ENCODE assay signal across 8 cellular contexts in the genomic region with DNA sequence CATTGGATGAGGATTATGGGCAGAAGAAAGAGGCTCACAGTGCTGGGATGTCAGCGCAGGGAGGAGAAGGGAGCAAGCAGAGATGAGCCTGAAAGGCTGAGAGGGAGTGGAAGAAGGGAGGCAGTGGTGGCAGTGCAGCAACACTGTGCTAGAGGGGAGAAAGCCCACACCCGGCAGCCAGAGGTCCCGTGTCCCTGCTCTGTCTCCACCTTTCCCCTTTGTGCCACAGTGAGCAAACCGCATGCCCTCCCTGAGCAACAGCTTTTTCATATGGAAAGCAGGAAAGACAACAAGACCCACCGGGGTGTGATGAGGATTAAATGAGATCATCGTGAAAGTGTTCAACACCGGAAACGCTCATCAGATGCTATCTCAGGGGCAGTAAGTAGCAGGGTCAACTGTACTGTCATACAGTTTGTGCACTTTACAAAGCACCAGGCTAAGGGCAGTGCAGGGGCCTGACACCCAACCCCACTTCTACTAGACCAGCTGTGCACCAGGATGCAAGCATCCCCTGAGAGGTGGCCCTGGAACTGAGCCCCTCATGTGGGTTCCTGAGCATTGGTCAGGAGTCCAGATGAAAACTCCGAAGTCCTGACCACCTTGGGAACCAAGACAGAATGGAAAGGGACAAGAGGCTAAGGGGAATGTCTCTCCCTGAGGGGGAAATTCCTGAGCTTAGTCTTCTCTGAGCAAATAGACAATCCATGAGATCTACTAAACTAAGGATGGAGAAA. TPM values are rescaled to one million over a fixed set of nuclear protein-coding genes. Genes with fewer than 3 reads are reported as not detected.
DNase-seq lines count a peak whose midpoint lies in the region; ATAC-seq and TF ChIP-seq lines count a peak whose summit lies in the region.

No MANE protein-coding gene starts in this region.

- TF ChIP-seq CTCF in glutamatergic neuron (IDR thresholded peaks at IDR 0.05; ENCODE audit: partially characterized antibody, unreplicated experiment) (no peak), RWPE1 (conservative IDR thresholded peaks at IDR 0.05; ENCODE audit: low read depth) (no peak)

- peaks cover 37% of the 10 kb centered on the region for H3K27me3 Mint-ChIP-seq in activated naive CD4-positive, alpha-beta T cell treated with anti-CD3 and anti-CD28 coated beads, Interleukin-2, amount 10 ng/mL, durations not matched to agents 7 days and 5 days
- H3K27me3 Mint-ChIP-seq in glutamatergic neuron (ENCODE audit: unreplicated experiment), result peaks cover 34% of the 10 kb centered on the region

- no peak overlapping the region for H3K4me3 Mint-ChIP-seq in activated naive CD4-positive, alpha-beta T cell treated with anti-CD3 and anti-CD28 coated beads, Interleukin-2, amount 10 ng/mL, durations not matched to agents 7 days and 5 days
- H3K4me3 Mint-ChIP-seq in glutamatergic neuron (ENCODE audit: unreplicated experiment), result peak overlapping the region; percentile 96

- H3K4me3 ChIP-seq in SJCRH30, result peak overlapping the region; percentile 17
- H3K4me3 ChIP-seq in skeletal muscle tissue (ENCODE audit: low read length in 3 of 3), result peak overlapping the region in 2 of 3 donors; percentile 31 to 52

- CTCF ChIA-PET in activated naive CD4-positive, alpha-beta T cell treated with anti-CD3 and anti-CD28 coated beads, Interleukin-2, amount 10 ng/mL, durations not matched to agents 7 days and 5 days (lab: Charles Lee), result interaction anchor here (0.8 to 4.5 kb wide), 31 partner anchors 8 to 330 kb away, joined by 3 to 60 read pairs (median 5); a partner anchor contains a TSS
- CTCF ChIA-PET in RWPE1 (lab: Yijun Ruan, JAX), result interaction anchor here (0.6 to 1.2 kb wide), 7 partner anchors 9 to 135 kb away, joined by 3 to 5 read pairs (median 3); a partner anchor contains a TSS

- H3K27me3 ChIP-seq in SJCRH30, result no peaks in the 10 kb centered on the region
- H3K27me3 ChIP-seq in skeletal muscle tissue (ENCODE audit: control insufficient read depth in 3 of 3, insufficient read depth in 3 of 3, low read length in 3 of 3), result no peaks in the 10 kb centered on the region

- H3K36me3 ChIP-seq in SJCRH30 (no peaks in the 10 kb centered on the region), skeletal muscle tissue (ENCODE audit: control insufficient read depth in 3 of 3, insufficient read depth in 3 of 3, low read length in 3 of 3) (no peaks in the 10 kb centered on the region)

- peak overlapping the region; percentile 98 for H3K27ac ChIP-seq in SJCRH30
- no peak overlapping the region for H3K27ac ChIP-seq in skeletal muscle tissue (ENCODE audit: low read depth, low read length)
- H3K27ac ChIP-seq in RWPE1, result no peak overlapping the region

- H3K4me1 ChIP-seq in SJCRH30 (peaks cover 39% of the 10 kb centered on the region), skeletal muscle tissue (ENCODE audit: control insufficient read depth in 3 of 3, insufficient read depth in 3 of 3, low read length in 3 of 3) (peaks cover 11 to 18% (median 15%) of the 10 kb centered on the region in 3 donors)

- H3K9me3 ChIP-seq in SJCRH30 (replicated peaks) (no peaks in the 10 kb centered on the region), skeletal muscle tissue (ENCODE audit: control insufficient read depth in 3 of 3, low read length in 3 of 3) (no peaks in the 10 kb centered on the region)

- POLR2A ChIA-PET in RWPE1 (lab: Yijun Ruan, JAX; ENCODE audit: low non-redundant PET), result no interaction called here

- H3K4me1 Mint-ChIP-seq in activated naive CD4-positive, alpha-beta T cell treated with anti-CD3 and anti-CD28 coated beads, Interleukin-2, amount 10 ng/mL, durations not matched to agents 7 days and 5 days, result peaks cover 12% of the 10 kb centered on the region
- peaks cover 51% of the 10 kb centered on the region for H3K4me1 Mint-ChIP-seq in glutamatergic neuron (ENCODE audit: low read depth, unreplicated experiment)

- no peaks in the 10 kb centered on the region for H3K36me3 Mint-ChIP-seq in activated naive CD4-positive, alpha-beta T cell treated with anti-CD3 and anti-CD28 coated beads, Interleukin-2, amount 10 ng/mL, durations not matched to agents 7 days and 5 days
- peaks cover 14% of the 10 kb centered on the region for H3K36me3 Mint-ChIP-seq in glutamatergic neuron (ENCODE audit: unreplicated experiment)

- ATAC-seq in GM21526 (IDR thresholded peaks at IDR 0.05; ENCODE audit: low FRiP score, unreplicated experiment) (no peak), HG02798 (IDR thresholded peaks at IDR 0.05; ENCODE audit: poor library complexity, unreplicated experiment) (no peak)

- peak; percentile 23 for DNase-seq in activated naive CD4-positive, alpha-beta T cell treated with anti-CD3 and anti-CD28 coated beads, Interleukin-2, amount 10 ng/mL, durations not matched to agents 7 days and 5 days
- no peak for DNase-seq in activated naive CD4-positive, alpha-beta T cell treated with Interleukin-2 at 50 U/mL for 16 hours
- DNase-seq in SJCRH30 (peak; percentile 60 to 76), glutamatergic neuron (peak; percentile 40), RWPE1 (ENCODE audit: low spot score) (no peak)

- H3K9me3 Mint-ChIP-seq in activated naive CD4-positive, alpha-beta T cell treated with anti-CD3 and anti-CD28 coated beads, Interleukin-2, amount 10 ng/mL, durations not matched to agents 7 days and 5 days, result no peaks in the 10 kb centered on the region
- peaks cover 50% of the 10 kb centered on the region for H3K9me3 Mint-ChIP-seq in glutamatergic neuron (ENCODE audit: unreplicated experiment)

- H3K9ac ChIP-seq in skeletal muscle tissue (ENCODE audit: low read depth in 1 of 3, low read length in 3 of 3), result peak overlapping the region in 1 of 3 donors; percentile 20

- H3K27ac Mint-ChIP-seq in activated naive CD4-positive, alpha-beta T cell treated with anti-CD3 and anti-CD28 coated beads, Interleukin-2, amount 10 ng/mL, durations not matched to agents 7 days and 5 days, result no peak overlapping the region
- H3K27ac Mint-ChIP-seq in glutamatergic neuron (ENCODE audit: unreplicated experiment), result peak overlapping the region; percentile 99

RNA-seq across cellular contexts. Expression of a gene that starts 9.1 kb away (rescaled TPM):
- 1.4 and 2.2 TPM in 2 replicates for total RNA-seq in SJCRH30 (2014; rRNA removed; shearing (Covaris generic))
- total RNA-seq in glutamatergic neuron (ENCODE audit: unreplicated experiment) (1,198 TPM), skeletal muscle tissue (not detected)

RNA-seq across cellular contexts. Expression of a gene that starts 24.4 kb away (rescaled TPM):
- total RNA-seq in SJCRH30 (2014; rRNA removed; shearing (Covaris generic)), result 11.1 and 12.8 TPM in 2 replicates
- 79.4 TPM for total RNA-seq in glutamatergic neuron (ENCODE audit: unreplicated experiment)
- total RNA-seq in skeletal muscle tissue, result 2.1 TPM

RNA-seq across cellular contexts. Expression of a gene that starts 32.8 kb away (rescaled TPM):
- 49.3 and 56.9 TPM in 2 replicates for total RNA-seq in SJCRH30 (2014; rRNA removed; shearing (Covaris generic))
- total RNA-seq in glutamatergic neuron (ENCODE audit: unreplicated experiment) (121 TPM), skeletal muscle tissue (53.8 TPM)

RNA-seq across cellular contexts. Expression of a gene that starts 32.9 kb away (rescaled TPM):
- 107 TPM in 2 replicates for total RNA-seq in SJCRH30 (2014; rRNA removed; shearing (Covaris generic))
- 263 TPM for total RNA-seq in glutamatergic neuron (ENCODE audit: unreplicated experiment)
- 211 TPM for total RNA-seq in skeletal muscle tissue

Comparison
In these comparisons a context has a peak if more than half of its experiments do, and no peak if none do; other contexts are left out.
1. DNase-seq: peak in activated naive CD4-positive, alpha-beta T cell treated with anti-CD3 and anti-CD28 coated beads, Interleukin-2, amount 10 ng/mL, durations not matched to agents 7 days and 5 days (single experiment), SJCRH30 (2 of 2) and glutamatergic neuron (single experiment); none in activated naive CD4-positive, alpha-beta T cell treated with Interleukin-2 at 50 U/mL for 16 hours (single experiment) and RWPE1 (single experiment).
2. RNA of a gene that starts 9.1 kb away (total RNA-seq): 1,198 TPM in glutamatergic neuron (single experiment); 1.4 to 2.2 TPM in SJCRH30 and not detected in skeletal muscle tissue (single experiment); every median in the first group is over 100 times any median in the second.